Comparison of ENCODE assay signal across 18 cellular contexts in genomic region chr18:49066977-49067556, GRCh38.
"Had no signal": no experiment of that assay in that cellular context is flagged by ENCODE, and none has a peak within 500 bp of the region (broad histone marks: within the 10 kb centered on the region; RNA-seq: fewer than 3 reads in every experiment).

No MANE protein-coding gene starts in this region.

- H3K4me1 ChIP-seq: prostate gland had no signal

- H3K27ac ChIP-seq: esophagus squamous epithelium, prostate gland, right atrium auricular region, tibial nerve, VCaP had no signal

- H3K36me3 Mint-ChIP-seq: activated CD4-positive, alpha-beta memory T cell treated with anti-CD3 and anti-CD28 coated beads for 36 hours had no signal

- DNase-seq: activated CD4-positive, alpha-beta memory T cell treated with anti-CD3 and anti-CD28 coated beads for 36 hours; activated CD4-positive, CD25-positive, alpha-beta regulatory T cell treated with anti-CD3 and anti-CD28 coated beads, Interleukin-2, amount 50 U/mL, for 72 hours; activated naive CD4-positive, alpha-beta T cell treated with Interleukin-2 at 50 U/mL for 16 hours; activated T-cell treated with anti-CD3 and anti-CD28 coated beads for 4 hours; effector CD8-positive, alpha-beta T cell; esophagus squamous epithelium; left cardiac atrium; mesenchymal stem cell; mucosa of descending colon; naive B cell; stimulated activated CD4-positive, alpha-beta T cell treated with anti-CD3 and anti-CD28 coated beads, Interleukin-2, amount 100 ng/mL, for 24 hours had no signal

- H3K27ac Mint-ChIP-seq: activated CD4-positive, alpha-beta memory T cell treated with anti-CD3 and anti-CD28 coated beads for 36 hours; dendritic cell treated with granulocyte-macrophage colony-stimulating factor and Interleukin-4, amounts not matched to agents 40 ng/mL and 50 ng/mL, for 4 days; stimulated activated naive CD8-positive, alpha-beta T cell treated with anti-CD3 and anti-CD28 coated beads, Interleukin-15, Interleukin-2, amounts not matched to agents 100 ng/mL and 50 ng/mL, for 24 hours had no signal

- H3K9me3 ChIP-seq: esophagus squamous epithelium, mucosa of descending colon, prostate gland, right atrium auricular region, tibial nerve had no signal

- ATAC-seq: left cardiac atrium, mucosa of descending colon had no signal

- H3K27me3 Mint-ChIP-seq: activated CD4-positive, alpha-beta memory T cell treated with anti-CD3 and anti-CD28 coated beads for 36 hours; dendritic cell treated with granulocyte-macrophage colony-stimulating factor and Interleukin-4, amounts not matched to agents 40 ng/mL and 50 ng/mL, for 4 days; naive B cell; stimulated activated naive CD8-positive, alpha-beta T cell treated with anti-CD3 and anti-CD28 coated beads, Interleukin-15, Interleukin-2, amounts not matched to agents 100 ng/mL and 50 ng/mL, for 24 hours had no signal

- H3K4me3 Mint-ChIP-seq: activated CD4-positive, alpha-beta memory T cell treated with anti-CD3 and anti-CD28 coated beads for 36 hours; dendritic cell treated with granulocyte-macrophage colony-stimulating factor and Interleukin-4, amounts not matched to agents 40 ng/mL and 50 ng/mL, for 4 days; naive B cell; neural crest cell; stimulated activated naive CD8-positive, alpha-beta T cell treated with anti-CD3 and anti-CD28 coated beads, Interleukin-15, Interleukin-2, amounts not matched to agents 100 ng/mL and 50 ng/mL, for 24 hours had no signal

- H3K27me3 ChIP-seq: esophagus squamous epithelium, right atrium auricular region, tibial nerve had no signal

- H3K36me3 ChIP-seq: esophagus squamous epithelium, prostate gland, right atrium auricular region, tibial nerve had no signal

- H3K4me3 ChIP-seq: esophagus squamous epithelium, mucosa of descending colon, prostate gland, right atrium auricular region, tibial nerve had no signal

- H3K9me3 Mint-ChIP-seq: activated CD4-positive, alpha-beta memory T cell treated with anti-CD3 and anti-CD28 coated beads for 36 hours; dendritic cell treated with granulocyte-macrophage colony-stimulating factor and Interleukin-4, amounts not matched to agents 40 ng/mL and 50 ng/mL, for 4 days; naive B cell; neural crest cell; stimulated activated naive CD8-positive, alpha-beta T cell treated with anti-CD3 and anti-CD28 coated beads, Interleukin-15, Interleukin-2, amounts not matched to agents 100 ng/mL and 50 ng/mL, for 24 hours had no signal
